ENCODE assay signal across 9 cellular contexts in the genomic region with DNA sequence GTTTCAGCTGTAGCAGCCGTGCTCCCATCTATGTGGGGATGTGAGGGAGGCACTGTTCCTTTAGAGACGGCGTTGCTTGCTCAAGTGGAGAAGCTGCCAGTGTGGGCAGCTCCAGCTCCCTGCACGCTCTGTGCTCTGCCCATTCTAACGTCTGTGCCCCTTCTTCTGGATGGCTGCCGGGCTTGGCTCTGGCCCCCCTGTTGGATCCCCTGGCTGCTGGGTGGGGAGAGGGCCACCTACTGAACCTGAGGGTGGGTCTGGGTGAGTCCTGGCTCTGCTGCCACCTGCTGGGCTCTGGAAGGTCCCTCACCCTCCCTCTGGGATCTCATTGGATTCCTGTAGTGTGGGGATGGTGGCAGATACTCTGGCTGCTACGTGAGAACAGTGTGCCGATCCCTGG. TPM values are rescaled to one million over a fixed set of nuclear protein-coding genes. Genes with fewer than 3 reads are reported as not detected.
DNase-seq lines count a peak whose midpoint lies in the region; ATAC-seq and TF ChIP-seq lines count a peak whose summit lies in the region.
"Had no signal": no experiment of that assay in that cellular context is flagged by ENCODE, and none has a peak within 500 bp of the region (broad histone marks: within the 10 kb centered on the region; RNA-seq: fewer than 3 reads in every experiment).

No MANE protein-coding gene starts in this region.

- H3K27ac ChIP-seq in 22Rv1: no peak overlapping the region

- no peaks in the 10 kb centered on the region for H3K27me3 Mint-ChIP-seq in activated T-helper 17 cell treated with anti-CD3 and anti-CD28 coated beads, Interleukin-2, amount 50 U/mL, for 72 hours

- peak; percentile 79 for TF ChIP-seq CTCF in 22Rv1 (IDR thresholded peaks at IDR 0.05)
- TF ChIP-seq CTCF in fibroblast of villous mesenchyme (IDR thresholded peaks at IDR 0.05; ENCODE audit: insufficient read depth, low read depth, low read length): peak; percentile 76

- peak overlapping the region; percentile 28 for H3K4me3 Mint-ChIP-seq in activated T-helper 17 cell treated with anti-CD3 and anti-CD28 coated beads, Interleukin-2, amount 50 U/mL, for 72 hours

- intact Hi-C loops in posterior cingulate gyrus (cut with DNase I): loop anchor here (5.0 kb wide), 1 partner anchor 32 kb away; the partner anchor contains the start of gene CFAP410

- peak; percentile 34 for DNase-seq in EL
- DNase-seq in NCI-H345 treated with DMSO at 0.1 percent for 48 hours (lab: John Stamatoyannopoulos, UW; ENCODE audit: unreplicated experiment): peak; percentile 8
- DNase-seq in fibroblast of villous mesenchyme (ENCODE audit: low read depth): peak; percentile 52
- DNase-seq in posterior cingulate gyrus: peak; percentile 53 to 96 (median 74)
- no peak for DNase-seq in ureter (ENCODE audit: low spot score)
- no peak for DNase-seq in G401 (ENCODE audit: low spot score)

- peaks cover 55% of the 10 kb centered on the region for H3K36me3 Mint-ChIP-seq in activated T-helper 17 cell treated with anti-CD3 and anti-CD28 coated beads, Interleukin-2, amount 50 U/mL, for 72 hours (ENCODE audit: low read depth)

- peak overlapping the region; percentile 78 for H3K27ac Mint-ChIP-seq in activated T-helper 17 cell treated with anti-CD3 and anti-CD28 coated beads, Interleukin-2, amount 50 U/mL, for 72 hours

- peak; percentile 25 for ATAC-seq in activated T-helper 17 cell treated with anti-CD3 and anti-CD28 coated beads, Interleukin-2, amount 50 U/mL, for 72 hours (replicated peaks)

- H3K4me1 Mint-ChIP-seq in activated T-helper 17 cell treated with anti-CD3 and anti-CD28 coated beads, Interleukin-2, amount 50 U/mL, for 72 hours: peaks cover 5% of the 10 kb centered on the region

- no peaks in the 10 kb centered on the region for H3K9me3 Mint-ChIP-seq in activated T-helper 17 cell treated with anti-CD3 and anti-CD28 coated beads, Interleukin-2, amount 50 U/mL, for 72 hours

- in situ Hi-C loops in G401 (cut with HindIII; ENCODE audit: low sequenced_read_pairs): no loop called here

- no peak overlapping the region for H3K4me3 ChIP-seq in fibroblast of villous mesenchyme (ENCODE audit: low read depth, low read length)
- H3K4me3 ChIP-seq: lung had no signal

RNA-seq across cellular contexts. Expression of gene PFKL, which starts 5.0 kb away (rescaled TPM):
- 100 to 1,000 TPM; 150 to 184 TPM for total RNA-seq in activated T-helper 17 cell treated with anti-CD3 and anti-CD28 coated beads, Interleukin-2, amount 50 U/mL, for 72 hours
- total RNA-seq in fibroblast of villous mesenchyme: 106 and 109 TPM in 2 replicates
- 163 TPM for total RNA-seq in ureter
- total RNA-seq in G401 (2014; rRNA removed; shearing (Covaris generic)): 174 and 182 TPM in 2 replicates

RNA-seq across cellular contexts. Expression of gene AIRE, which starts 19.2 kb away (rescaled TPM):
- total RNA-seq in activated T-helper 17 cell treated with anti-CD3 and anti-CD28 coated beads, Interleukin-2, amount 50 U/mL, for 72 hours: not detected
- total RNA-seq in fibroblast of villous mesenchyme (under 0.01 TPM in 1 of 2 replicates, not detected in the other), ureter (not detected)
- total RNA-seq in G401 (2014; rRNA removed; shearing (Covaris generic)): 0.86 and 1.7 TPM in 2 replicates

RNA-seq across cellular contexts. Expression of gene CFAP410, which starts 34.3 kb away (rescaled TPM):
- 10 to 100 TPM; 13.7 to 16.4 TPM for total RNA-seq in activated T-helper 17 cell treated with anti-CD3 and anti-CD28 coated beads, Interleukin-2, amount 50 U/mL, for 72 hours
- total RNA-seq in fibroblast of villous mesenchyme: 9.5 and 17.4 TPM in 2 replicates
- total RNA-seq in ureter: 20.2 TPM
- 19.2 and 31.9 TPM in 2 replicates for total RNA-seq in G401 (2014; rRNA removed; shearing (Covaris generic))

RNA-seq across cellular contexts. Expression of gene DNMT3L, which starts 43.1 kb away (rescaled TPM):
- total RNA-seq in activated T-helper 17 cell treated with anti-CD3 and anti-CD28 coated beads, Interleukin-2, amount 50 U/mL, for 72 hours: not detected
- not detected in 2 replicates for total RNA-seq in fibroblast of villous mesenchyme
- not detected for total RNA-seq in ureter
- 0.20 and 2.2 TPM in 2 replicates for total RNA-seq in G401 (2014; rRNA removed; shearing (Covaris generic))
- total RNA-seq: lung had no signal

RNA-seq across cellular contexts. Expression of gene TRPM2, which starts 48.6 kb away (rescaled TPM):
- 10 to 100 TPM; 10.7 to 25.6 TPM for total RNA-seq in activated T-helper 17 cell treated with anti-CD3 and anti-CD28 coated beads, Interleukin-2, amount 50 U/mL, for 72 hours
- total RNA-seq in fibroblast of villous mesenchyme: under 0.01 and 0.32 TPM in 2 replicates
- total RNA-seq in ureter: 10.0 TPM
- 0.12 TPM in 1 of 2 replicates, not detected in the other for total RNA-seq in G401 (2014; rRNA removed; shearing (Covaris generic))

Comparison
In these comparisons a context has a peak if more than half of its experiments do, and no peak if none do; other contexts are left out.
1. DNase-seq: peak in EL (single experiment), NCI-H345 treated with DMSO at 0.1 percent for 48 hours (single experiment), fibroblast of villous mesenchyme (single experiment) and posterior cingulate gyrus (10 of 10); none in ureter (single experiment) and G401 (single experiment).